In the genomic region with DNA sequence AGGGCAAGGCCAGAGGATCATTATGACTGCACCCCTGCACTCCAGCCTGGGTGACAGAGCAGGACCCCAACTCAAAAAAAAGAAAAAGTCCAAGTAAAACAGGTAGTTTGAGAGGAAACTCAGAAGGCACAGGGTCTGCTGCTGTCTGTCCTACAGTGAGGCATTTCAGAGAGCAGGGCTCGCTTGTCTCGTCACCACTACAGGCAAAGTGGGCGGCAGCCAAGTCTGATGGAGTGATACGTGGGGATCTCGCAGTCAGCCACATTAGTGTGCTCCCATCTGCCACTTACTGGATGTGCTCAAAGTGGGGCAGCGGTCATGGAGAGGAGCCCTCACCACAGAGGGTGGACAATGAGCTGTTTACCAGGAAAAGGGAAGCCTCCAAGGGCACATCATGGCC, we compare ENCODE assay signal across 24 cellular contexts. TPM values are rescaled to one million over a fixed set of nuclear protein-coding genes. Genes with fewer than 3 reads are reported as not detected.
DNase-seq lines count a peak whose midpoint lies in the region; ATAC-seq lines count a peak whose summit lies in the region.
"Had no signal": no experiment of that assay in that cellular context is flagged by ENCODE, and none has a peak within 500 bp of the region (broad histone marks: within the 10 kb centered on the region; RNA-seq: fewer than 3 reads in every experiment).

No MANE protein-coding gene starts in this region.

- peak overlapping the region; percentile 39 for H3K27ac Mint-ChIP-seq in stimulated activated naive B cell treated with anti-CD40 and anti-IgM and Interleukin-4, amounts not matched to agents 10 μg/mL and 1 μg/mL and 100 μg/mL, for 72 hours

- H2AFZ ChIP-seq in neuronal stem cell (ENCODE audit: low read length) = no peak overlapping the region

- H3K27me3 Mint-ChIP-seq in stimulated activated naive B cell treated with anti-CD40 and anti-IgM and Interleukin-4, amounts not matched to agents 10 μg/mL and 1 μg/mL and 100 μg/mL, for 72 hours = no peaks in the 10 kb centered on the region
- H3K27me3 Mint-ChIP-seq: CD4-positive, alpha-beta memory T cell had no signal

- H3K4me3 ChIP-seq in neuronal stem cell (ENCODE audit: low read length in 2 of 2) = peak overlapping the region in 1 of 2 donors; percentile 42
- H3K4me3 ChIP-seq: A549 had no signal

- H3K79me1 ChIP-seq in neuronal stem cell (ENCODE audit: low read depth, low read length) = no peaks in the 10 kb centered on the region

- H3K27ac ChIP-seq in cingulate gyrus (ENCODE audit: low read depth, low read length) (peak overlapping the region; percentile 60), neuronal stem cell (replicated peaks; ENCODE audit: low read length) (no peak overlapping the region)
- H3K27ac ChIP-seq: A549, RWPE1 had no signal

- no peak overlapping the region for H2BK12ac ChIP-seq in neuronal stem cell (ENCODE audit: low read length)

- no peaks in the 10 kb centered on the region for H3K4me1 Mint-ChIP-seq in stimulated activated naive B cell treated with anti-CD40 and anti-IgM and Interleukin-4, amounts not matched to agents 10 μg/mL and 1 μg/mL and 100 μg/mL, for 72 hours
- H3K4me1 Mint-ChIP-seq: CD4-positive, alpha-beta memory T cell had no signal

- H3K4ac ChIP-seq in neuronal stem cell (ENCODE audit: low read length) = no peak overlapping the region

- H3K23ac ChIP-seq in neuronal stem cell (ENCODE audit: low read depth, low read length, poor library complexity) = peak overlapping the region; percentile 50

- H2BK15ac ChIP-seq in neuronal stem cell (ENCODE audit: low read length) = no peak overlapping the region

- no peak overlapping the region for H2BK120ac ChIP-seq in neuronal stem cell (ENCODE audit: low read depth, low read length)

- no peaks in the 10 kb centered on the region for H3K4me1 ChIP-seq in neuronal stem cell (ENCODE audit: control insufficient read depth in 2 of 2, insufficient read depth in 1 of 2, low read depth in 1 of 2, low read length in 2 of 2)
- H3K4me1 ChIP-seq: A549 had no signal

- peaks cover 43 to 62% of the 10 kb centered on the region in 2 donors for H3K36me3 Mint-ChIP-seq in stimulated activated naive B cell treated with anti-CD40 and anti-IgM and Interleukin-4, amounts not matched to agents 10 μg/mL and 1 μg/mL and 100 μg/mL, for 72 hours

- no peak overlapping the region for H4K8ac ChIP-seq in neuronal stem cell (ENCODE audit: low read depth, low read length)

- no peaks in the 10 kb centered on the region for H3K9me3 ChIP-seq in neuronal stem cell (replicated peaks in 1 of 2; ENCODE audit: control insufficient read depth in 2 of 2, insufficient read depth in 1 of 2, low read depth in 1 of 2, low read length in 2 of 2)
- H3K9me3 ChIP-seq: A549 had no signal

- no peak overlapping the region for H4K91ac ChIP-seq in neuronal stem cell (ENCODE audit: low read depth, low read length, poor library complexity)

- no peak overlapping the region for H3K14ac ChIP-seq in neuronal stem cell (ENCODE audit: low read length)

- no peaks in the 10 kb centered on the region for H3K9me3 Mint-ChIP-seq in stimulated activated naive B cell treated with anti-CD40 and anti-IgM and Interleukin-4, amounts not matched to agents 10 μg/mL and 1 μg/mL and 100 μg/mL, for 72 hours
- H3K9me3 Mint-ChIP-seq: CD4-positive, alpha-beta memory T cell had no signal

- H2AK5ac ChIP-seq in neuronal stem cell (ENCODE audit: low read depth, low read length) = no peak overlapping the region

- DNase-seq in anterior cingulate cortex (lab: John Stamatoyannopoulos, UW) (peak in 34 of 58 donors; percentile 4 to 75 (median 38)), neuronal stem cell (ENCODE audit: low spot score) (no peak), cerebellum (ENCODE audit: low spot score) (no peak), NOMO-1 (lab: John Stamatoyannopoulos, UW; ENCODE audit: unreplicated experiment in 2 of 2) (no peak), NCI-H2107 treated with DMSO at 0.1 percent for 48 hours (lab: John Stamatoyannopoulos, UW; ENCODE audit: unreplicated experiment) (no peak)
- no peak for DNase-seq in stimulated activated naive B cell treated with anti-CD40 and anti-IgM and Interleukin-4, amounts not matched to agents 10 μg/mL and 1 μg/mL and 100 μg/mL, for 72 hours
- no peak for DNase-seq in activated CD4-positive, alpha-beta T cell treated with anti-CD3 and anti-CD28 coated beads, Interleukin-2, amount 50 U/mL, for 4 hours
- DNase-seq: AML-193; C1 segment of cervical spinal cord; CD4-positive, alpha-beta memory T cell; COR-L47; HCEC 1CT; KBM-7; MM.1S; NCI-H2029; NCI-H2227 treated with DMSO at 0.1 percent for 48 hours; NCI-H69; SHP77 treated with DMSO at 0.1 percent for 48 hours had no signal

- whole genome bisulfite sequencing in neuronal stem cell (ENCODE audit: extremely low coverage in 2 of 2, insufficient read length in 2 of 2, insufficient replicate concordance in 1 of 2), 2 donors = no CpG with 5 or more reads among the region's 6 CpGs

- peaks cover 8 to 84% of the 10 kb centered on the region in 2 donors for H3K36me3 ChIP-seq in neuronal stem cell (replicated peaks in 1 of 2; ENCODE audit: control insufficient read depth in 2 of 2, insufficient read depth in 2 of 2, low read length in 2 of 2)

- no peak overlapping the region for H3K9ac ChIP-seq in neuronal stem cell (ENCODE audit: low read depth, low read length, poor library complexity)

- no peak for ATAC-seq in stimulated activated naive B cell treated with anti-CD40 and anti-IgM and Interleukin-4, amounts not matched to agents 10 μg/mL and 1 μg/mL and 100 μg/mL, for 72 hours (replicated peaks)
- ATAC-seq: A549, Panc1 had no signal

- H3K4me2 ChIP-seq in neuronal stem cell (ENCODE audit: insufficient read depth, low read length, poor library complexity, severe bottlenecking) = no peak overlapping the region
- H3K4me2 ChIP-seq: A549 had no signal

- no peak overlapping the region for H3K18ac ChIP-seq in neuronal stem cell (ENCODE audit: low read length)

- no peaks in the 10 kb centered on the region for H3K27me3 ChIP-seq in neuronal stem cell (ENCODE audit: control insufficient read depth in 3 of 3, insufficient read depth in 3 of 3, low read depth in 1 of 3, low read length in 3 of 3)

- no peak overlapping the region for H2BK5ac ChIP-seq in neuronal stem cell (ENCODE audit: low read length)

- H3K4me3 Mint-ChIP-seq in stimulated activated naive B cell treated with anti-CD40 and anti-IgM and Interleukin-4, amounts not matched to agents 10 μg/mL and 1 μg/mL and 100 μg/mL, for 72 hours = no peak overlapping the region
- H3K4me3 Mint-ChIP-seq: CD4-positive, alpha-beta memory T cell had no signal

RNA-seq across cellular contexts. Expression of gene PI4KA, which starts 42.1 kb away (rescaled TPM):
- polyA plus RNA-seq in neuronal stem cell (2013, experiment 1 of 2) = 20.2 TPM
- polyA plus RNA-seq in neuronal stem cell (2013, experiment 2 of 2) = 20.8 TPM
- total RNA-seq in cerebellum = 67.2 TPM

RNA-seq across cellular contexts. Expression of gene SNAP29, which starts 42.2 kb away (rescaled TPM):
- 25.2 TPM for polyA plus RNA-seq in neuronal stem cell (2013, experiment 1 of 2)
- polyA plus RNA-seq in neuronal stem cell (2013, experiment 2 of 2) = 23.6 TPM
- total RNA-seq in cerebellum = 7.8 TPM

RNA-seq across cellular contexts. Expression of gene SERPIND1, which starts 42.6 kb away (rescaled TPM):
- polyA plus RNA-seq in neuronal stem cell (2013, experiment 1 of 2) = not detected
- polyA plus RNA-seq in neuronal stem cell (2013, experiment 2 of 2) = not detected
- total RNA-seq in cerebellum = 3.2 TPM
- total RNA-seq: CD4-positive, alpha-beta memory T cell; H1; OCI-LY7 had no signal
- polyA plus RNA-seq: A549, H1 had no signal

Comparison
In these comparisons a context has a peak if more than half of its experiments do, and no peak if none do; other contexts are left out.
1. DNase-seq: peak in anterior cingulate cortex (34 of 58); none in neuronal stem cell (single experiment), stimulated activated naive B cell treated with anti-CD40 and anti-IgM and Interleukin-4, amounts not matched to agents 10 μg/mL and 1 μg/mL and 100 μg/mL, for 72 hours (single experiment), activated CD4-positive, alpha-beta T cell treated with anti-CD3 and anti-CD28 coated beads, Interleukin-2, amount 50 U/mL, for 4 hours (0 of 2), cerebellum (single experiment), NOMO-1 (0 of 2) and NCI-H2107 treated with DMSO at 0.1 percent for 48 hours (single experiment).